ENCODE assay signal across 9 cellular contexts in the genomic region with DNA sequence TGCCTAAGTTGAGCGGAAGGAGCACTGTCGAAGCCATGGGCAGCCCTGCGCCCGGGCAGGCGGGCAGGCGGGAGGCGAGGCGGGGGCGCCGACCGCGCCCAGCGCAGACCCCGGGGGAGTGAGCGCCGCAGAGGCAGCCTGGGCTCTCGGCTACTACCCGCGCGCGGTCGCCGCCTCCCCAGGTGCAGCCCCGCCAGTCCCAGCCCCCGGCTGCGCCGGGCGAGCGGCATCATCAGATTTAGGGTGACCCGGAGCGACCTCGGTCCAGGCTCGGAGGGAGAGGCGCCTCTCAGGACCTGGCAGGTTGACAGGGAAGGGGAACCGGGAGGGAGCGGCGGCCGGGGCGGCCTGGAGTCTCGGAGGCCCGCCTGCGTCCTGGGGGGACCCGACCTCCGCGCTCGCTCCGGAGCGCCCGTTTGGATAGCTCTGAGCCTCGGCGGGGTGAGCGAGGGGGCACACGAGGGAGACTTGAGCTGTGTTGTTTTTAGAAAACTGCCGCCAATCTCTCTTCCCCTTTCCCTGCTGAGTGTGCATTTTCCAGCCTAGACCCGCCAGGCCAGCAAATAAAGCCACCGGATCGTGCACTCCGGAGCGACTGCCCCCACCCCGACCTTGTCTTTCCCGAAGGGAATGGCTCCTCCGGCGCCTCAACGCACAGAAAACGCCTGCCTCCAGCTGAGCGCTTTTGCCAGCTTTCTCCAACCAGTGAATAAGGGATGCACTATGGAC. TPM values are rescaled to one million over a fixed set of nuclear protein-coding genes. Genes with fewer than 3 reads are reported as not detected.
DNase-seq lines count a peak whose midpoint lies in the region; TF ChIP-seq lines count a peak whose summit lies in the region.
"Had no signal": no experiment of that assay in that cellular context is flagged by ENCODE, and none has a peak within 500 bp of the region (broad histone marks: within the 10 kb centered on the region; RNA-seq: fewer than 3 reads in every experiment).

No MANE protein-coding gene starts in this region.

- H2AFZ ChIP-seq in smooth muscle cell (ENCODE audit: low read depth) = peak overlapping the region; percentile 90

- no peaks in the 10 kb centered on the region for H3K36me3 ChIP-seq in MG63
- no peaks in the 10 kb centered on the region for H3K36me3 ChIP-seq in breast epithelium
- H3K36me3 ChIP-seq in smooth muscle cell (ENCODE audit: low read depth) = no peaks in the 10 kb centered on the region

- no peak for TF ChIP-seq POLR2A in breast epithelium (IDR thresholded peaks at IDR 0.05)

- H3K79me2 ChIP-seq in smooth muscle cell (ENCODE audit: low read depth) = peaks cover 26% of the 10 kb centered on the region

- intact Hi-C loops in breast epithelium (cut with DNase I; ENCODE audit: low total_unique reads) = loop anchor here (5.0 kb wide), 1 partner anchor 1401 kb away; no protein-coding TSS in a partner anchor

- H3K4me3 ChIP-seq in MG63 (peak overlapping the region; percentile 66), breast epithelium (peak overlapping the region; percentile 75 to 82 (median 75)), smooth muscle cell (peak overlapping the region; percentile 96)
- H3K4me3 ChIP-seq: K562 had no signal

- H4K20me1 ChIP-seq in smooth muscle cell (ENCODE audit: low read depth) = no peaks in the 10 kb centered on the region

- TF ChIP-seq CTCF in breast epithelium (IDR thresholded peaks at IDR 0.05) (no peak), smooth muscle cell (IDR thresholded peaks at IDR 0.05; ENCODE audit: borderline replicate concordance, insufficient read depth, poor library complexity, severe bottlenecking) (no peak)

- H3K27ac ChIP-seq in breast epithelium (peak overlapping the region; percentile 84 to 94), smooth muscle cell (ENCODE audit: low read depth) (peak overlapping the region; percentile 13)

- peak overlapping the region; percentile 45 for H3K9ac ChIP-seq in smooth muscle cell (ENCODE audit: low read depth)

- H3K27me3 ChIP-seq in MG63 (no peaks in the 10 kb centered on the region), breast epithelium (no peaks in the 10 kb centered on the region), smooth muscle cell (ENCODE audit: low read depth) (no peaks in the 10 kb centered on the region)

- peaks cover 4% of the 10 kb centered on the region for H3F3A ChIP-seq in smooth muscle cell (ENCODE audit: low read depth)

- 2% methylated on average over 53 of the region's 66 CpGs for WGBS in smooth muscle cell (ENCODE audit: low lambda C conversion rate)

- H3K4me2 ChIP-seq in smooth muscle cell = peak overlapping the region; percentile 99

- H3K9me3 ChIP-seq in MG63 (no peaks in the 10 kb centered on the region), breast epithelium (no peaks in the 10 kb centered on the region), smooth muscle cell (replicated peaks; ENCODE audit: low read depth) (no peaks in the 10 kb centered on the region)

- H3K4me1 ChIP-seq in breast epithelium = no peaks in the 10 kb centered on the region
- peaks cover 6% of the 10 kb centered on the region for H3K4me1 ChIP-seq in smooth muscle cell (ENCODE audit: low read depth)

- peak; percentile 48 for DNase-seq in COLO668 (lab: John Stamatoyannopoulos, UW; ENCODE audit: unreplicated experiment)
- DNase-seq in MG63 = no peak
- DNase-seq in breast epithelium (ENCODE audit: low spot score in 2 of 2) = no peak
- peak; percentile 69 for DNase-seq in islet precursor cell
- peak; percentile 15 for DNase-seq in smooth muscle cell (lab: John Stamatoyannopoulos, UW; ENCODE audit: unreplicated experiment)
- no peak for DNase-seq in NCI-H2196 treated with DMSO at 0.1 percent for 48 hours (lab: John Stamatoyannopoulos, UW; ENCODE audit: unreplicated experiment)
- DNase-seq in HPDE6-E6E7 (ENCODE audit: extremely low spot score) = no peak
- no peak for DNase-seq in NCI-H345 (lab: John Stamatoyannopoulos, UW)

RNA-seq across cellular contexts. Expression of a gene that starts 2.3 kb away (rescaled TPM):
- total RNA-seq in MG63 (2014; rRNA removed; shearing (Covaris generic); ENCODE audit: low replicate concordance) = 0.99 and 1.6 TPM in 2 replicates
- total RNA-seq in breast epithelium = 10 to 100 TPM; 50.8 to 76.0 (median 74.7) TPM
- total RNA-seq in smooth muscle cell = 74.8 and 83.7 TPM in 2 replicates
- polyA plus RNA-seq in smooth muscle cell = 61.9 and 80.4 TPM in 2 replicates

Comparison
In these comparisons a context has a peak if more than half of its experiments do, and no peak if none do; other contexts are left out.
1. DNase-seq: peak in COLO668 (single experiment), islet precursor cell (single experiment) and smooth muscle cell (single experiment); none in MG63 (single experiment), breast epithelium (0 of 2), NCI-H2196 treated with DMSO at 0.1 percent for 48 hours (single experiment), HPDE6-E6E7 (single experiment) and NCI-H345 (single experiment).
2. RNA of a gene that starts 2.3 kb away (total RNA-seq): 74.8 to 83.7 TPM in smooth muscle cell and 50.8 to 76.0 TPM in breast epithelium; 0.99 to 1.6 TPM in MG63; every median in the first group is over 10 times any median in the second.
3. Peak in every context shown above with its lines, with median percentiles within 50 percentile points of each other: H3K4me3 ChIP-seq.